27 cellular contexts compared by ENCODE assay signal in the genomic region with DNA sequence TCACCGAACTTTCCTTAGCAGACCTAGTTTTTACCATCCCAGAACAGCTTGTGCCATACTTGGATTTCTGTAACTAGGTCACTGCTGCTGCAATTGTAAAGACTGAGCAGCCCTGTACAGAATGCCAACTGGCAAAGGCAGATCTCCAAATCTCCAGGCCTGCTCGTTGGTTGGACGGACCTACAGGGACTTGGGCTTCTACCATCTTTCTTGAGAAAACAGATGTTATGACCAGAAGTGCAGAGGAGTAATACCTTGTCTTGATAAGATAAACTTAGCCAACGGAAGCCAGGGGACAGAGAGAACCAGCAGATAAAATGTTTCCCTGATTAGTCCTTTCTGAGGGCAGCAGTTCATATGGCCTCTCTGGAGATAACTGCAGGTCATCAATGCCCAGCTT.
A peak's percentile ranks its signal among the peaks of the same experiment; 100 is the strongest.
DNase-seq lines count a peak whose midpoint lies in the region; ATAC-seq and TF ChIP-seq lines count a peak whose summit lies in the region.
"Had no signal": no experiment of that assay in that cellular context is flagged by ENCODE, and none has a peak within 500 bp of the region (broad histone marks: within the 10 kb centered on the region; RNA-seq: fewer than 3 reads in every experiment).

No MANE protein-coding gene starts in this region.

- CTCF ChIA-PET in MCF 10A (lab: Yijun Ruan, JAX), result no interaction called here

- DNase-seq in Right ventricle myocardium inferior (ENCODE audit: missing footprints) (no peak), cardiac septum (ENCODE audit: low spot score) (no peak), dorsolateral prefrontal cortex (peak in 5 of 10 donors; percentile 9 to 68 (median 60)), superior temporal gyrus (ENCODE audit: extremely low spot score) (peak; percentile 71), progenitor cell of endocrine pancreas (ENCODE audit: low spot score, unreplicated experiment) (no peak), GM10266 (ENCODE audit: extremely low spot score) (no peak), MCF 10A (ENCODE audit: unreplicated experiment) (no peak)
- DNase-seq: activated CD4-positive, alpha-beta T cell treated with anti-CD3 and anti-CD28 coated beads, Interleukin-2, amount 50 U/mL, for 1 hour; activated CD4-positive, CD25-positive, alpha-beta regulatory T cell; activated effector memory CD4-positive, alpha-beta T cell treated with anti-CD3 and anti-CD28 coated beads, Interleukin-2, amount 50 U/mL, for 16 hours; activated T-cell treated with anti-CD3 and anti-CD28 coated beads, Interleukin-2, amount 50 U/mL, for 1 hour; COR-L47; cortex of kidney; H9; Kasumi-1; NCI-H1436; NCI-H345; NCI-H69; SJCRH30; stimulated activated naive CD4-positive, alpha-beta T cell; T1000 had no signal

- intact Hi-C loops in Right ventricle myocardium inferior (cut with DNase I), result no loop called here
- intact Hi-C loops in cardiac septum (cut with DNase I), result no loop called here
- intact Hi-C loops in dorsolateral prefrontal cortex (cut with DNase I), result no loop called here
- intact Hi-C loops in MCF 10A (cut with micrococcal nuclease), result no loop called here

- no peaks in the 10 kb centered on the region for H3K4me1 Mint-ChIP-seq in progenitor cell of endocrine pancreas (ENCODE audit: low read depth)
- H3K4me1 Mint-ChIP-seq in MCF 10A (ENCODE audit: insufficient read depth, unreplicated experiment), result no peaks in the 10 kb centered on the region
- H3K4me1 Mint-ChIP-seq: H9 had no signal

- H3K36me3 Mint-ChIP-seq in progenitor cell of endocrine pancreas (ENCODE audit: insufficient read depth), result no peaks in the 10 kb centered on the region
- no peaks in the 10 kb centered on the region for H3K36me3 Mint-ChIP-seq in MCF 10A (ENCODE audit: insufficient read depth, unreplicated experiment)
- H3K36me3 Mint-ChIP-seq: activated naive CD8-positive, alpha-beta T cell had no signal

- TF ChIP-seq CTCF in dorsolateral prefrontal cortex (IDR thresholded peaks at IDR 0.05 in 54 of 56, conservative IDR thresholded peaks at IDR 0.05 in 2 of 56; ENCODE audit: low read depth in 1 of 56, partially characterized antibody in 56 of 56), result no peak
- no peak for TF ChIP-seq CTCF in progenitor cell of endocrine pancreas (IDR thresholded peaks at IDR 0.05; ENCODE audit: unreplicated experiment)
- no peak for TF ChIP-seq CTCF in GM10266 (IDR thresholded peaks at IDR 0.05; ENCODE audit: control insufficient read depth, insufficient read depth, low read depth, missing control alignments)
- TF ChIP-seq CTCF in MCF 10A (IDR thresholded peaks at IDR 0.05; ENCODE audit: unreplicated experiment), result no peak

- no peak overlapping the region for H3K4me3 Mint-ChIP-seq in progenitor cell of endocrine pancreas (ENCODE audit: low read depth)
- H3K4me3 Mint-ChIP-seq in MCF 10A (ENCODE audit: unreplicated experiment), result no peak overlapping the region
- H3K4me3 Mint-ChIP-seq: activated naive CD8-positive, alpha-beta T cell; H9 had no signal

- H3K4me3 ChIP-seq in dorsolateral prefrontal cortex, result no peak overlapping the region
- H3K4me3 ChIP-seq: ascending aorta, cardiac muscle cell, SJCRH30, thoracic aorta had no signal

- BruUV-seq in MCF 10A (replicated peaks; lab: Mats Ljungman, UMichigan), result no TSS peak

- POLR2A ChIA-PET in MCF 10A (lab: Yijun Ruan, JAX), result no interaction called here

- ATAC-seq in Right ventricle myocardium inferior, result peak; percentile 63

- H3K27ac Mint-ChIP-seq in progenitor cell of endocrine pancreas, result no peak overlapping the region
- no peak overlapping the region for H3K27ac Mint-ChIP-seq in MCF 10A (ENCODE audit: low read depth, unreplicated experiment)
- H3K27ac Mint-ChIP-seq: activated naive CD8-positive, alpha-beta T cell; H9 had no signal

- peak overlapping the region in 50 of 59 donors; percentile 2 to 85 (median 58) for H3K27ac ChIP-seq in dorsolateral prefrontal cortex
- peak overlapping the region; percentile 24 for H3K27ac ChIP-seq in layer of hippocampus (ENCODE audit: low read depth, low read length)
- H3K27ac ChIP-seq: 22Rv1, ascending aorta, cardiac muscle cell, SJCRH30, thoracic aorta had no signal

- H3K9me3 Mint-ChIP-seq in progenitor cell of endocrine pancreas (ENCODE audit: low read depth) (no peaks in the 10 kb centered on the region), MCF 10A (ENCODE audit: unreplicated experiment) (no peaks in the 10 kb centered on the region)

- no peaks in the 10 kb centered on the region for H3K27me3 Mint-ChIP-seq in progenitor cell of endocrine pancreas
- H3K27me3 Mint-ChIP-seq in MCF 10A (ENCODE audit: insufficient read depth, unreplicated experiment), result no peaks in the 10 kb centered on the region
- H3K27me3 Mint-ChIP-seq: activated naive CD8-positive, alpha-beta T cell had no signal

- no peaks in the 10 kb centered on the region for H3K27me3 ChIP-seq in dorsolateral prefrontal cortex
- H3K27me3 ChIP-seq in layer of hippocampus (ENCODE audit: control insufficient read depth, insufficient read depth, low read length), result no peaks in the 10 kb centered on the region
- H3K27me3 ChIP-seq: ascending aorta, cardiac muscle cell, SJCRH30 had no signal
